Comparison of ENCODE assay signal across 20 cellular contexts in the genomic region with DNA sequence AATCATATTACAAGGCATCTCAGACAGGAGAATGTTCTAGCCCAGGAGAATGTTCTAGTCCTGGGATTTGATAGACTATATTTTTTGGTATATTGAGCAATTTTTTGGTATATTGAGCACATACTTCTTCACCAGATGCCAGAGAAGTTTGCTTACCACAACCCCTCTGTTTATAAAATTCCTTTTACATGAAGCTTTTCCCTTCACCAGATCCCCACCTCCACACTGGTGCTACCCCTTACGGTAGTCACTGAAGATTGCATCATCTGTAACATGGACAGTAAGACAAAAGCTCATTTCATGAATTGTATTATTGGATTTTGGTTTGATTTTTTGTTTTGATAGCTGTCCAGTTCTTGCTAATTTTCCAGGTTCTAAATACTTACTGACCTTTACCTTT. TPM values are rescaled to one million over a fixed set of nuclear protein-coding genes. Genes with fewer than 3 reads are reported as not detected.
DNase-seq lines count a peak whose midpoint lies in the region; ATAC-seq and TF ChIP-seq lines count a peak whose summit lies in the region.
"Had no signal": no experiment of that assay in that cellular context is flagged by ENCODE, and none has a peak within 500 bp of the region (broad histone marks: within the 10 kb centered on the region; RNA-seq: fewer than 3 reads in every experiment).

No MANE protein-coding gene starts in this region.

- ATAC-seq in sciatic nerve (no peak), GM19023 (IDR thresholded peaks at IDR 0.05; ENCODE audit: unreplicated experiment) (no peak), T-cell (replicated peaks in 1 of 4) (no peak)
- ATAC-seq: left lobe of liver; PC-3; stimulated activated naive CD8-positive, alpha-beta T cell treated with anti-CD3 and anti-CD28 coated beads, Interleukin-15, Interleukin-2, amounts not matched to agents 100 U/mL and 50 U/mL, for 24 hours had no signal

- H3K27ac Mint-ChIP-seq in T-cell = no peak overlapping the region
- H3K27ac Mint-ChIP-seq: nephron had no signal

- H3K36me3 Mint-ChIP-seq in T-cell = no peaks in the 10 kb centered on the region

- in situ Hi-C loops in astrocyte of the cerebellum (cut with HindIII; ENCODE audit: low sequenced_read_pairs) = no loop called here

- no peaks in the 10 kb centered on the region for H3K27me3 Mint-ChIP-seq in T-cell

- DNase-seq in AG09319 (ENCODE audit: extremely low read depth, low read depth) = peak; percentile 75
- peak; percentile 80 for DNase-seq in HS-27A (ENCODE audit: low read depth)
- DNase-seq in astrocyte of the cerebellum (ENCODE audit: low read depth) = peak; percentile 64
- DNase-seq in glomerular visceral epithelial cell (ENCODE audit: extremely low spot score) = peak; percentile 69
- no peak for DNase-seq in sciatic nerve (ENCODE audit: low spot score)
- no peak for DNase-seq in T-cell
- no peak for DNase-seq in DMS 273 treated with DMSO at 0.1 percent for 48 hours (lab: John Stamatoyannopoulos, UW)
- DNase-seq: activated CD4-positive, alpha-beta T cell treated with anti-CD3 and anti-CD28 coated beads for 4 hours; activated T-cell treated with anti-CD3 and anti-CD28 coated beads, Interleukin-2, amount 50 U/mL, for 1 hour; amygdala; C1 segment of cervical spinal cord; GDM1; glutamatergic neuron; NCI-H1092; PC-3; stimulated activated naive CD8-positive, alpha-beta T cell treated with anti-CD3 and anti-CD28 coated beads, Interleukin-15, Interleukin-2, amounts not matched to agents 100 U/mL and 50 U/mL, for 24 hours had no signal

- POLR2A ChIA-PET in T-cell (lab: Charles Lee) = no interaction called here

- intact Hi-C loops in sciatic nerve (cut with DNase I) = no loop called here

- CTCF ChIA-PET in T-cell (lab: Charles Lee) = no interaction called here

- H3K4me1 Mint-ChIP-seq in T-cell = peaks cover 0 to 6% (median 5%) of the 10 kb centered on the region in 3 donors

- H3K9me3 Mint-ChIP-seq in T-cell = no peaks in the 10 kb centered on the region
- H3K9me3 Mint-ChIP-seq: nephron had no signal

- TF ChIP-seq CTCF in AG09319 (IDR thresholded peaks at IDR 0.05; ENCODE audit: low read depth, low read length) (no peak), astrocyte of the cerebellum (IDR thresholded peaks at IDR 0.05; ENCODE audit: low read depth, low read length, missing control alignments) (no peak)

- H3K4me3 ChIP-seq in astrocyte of the cerebellum (ENCODE audit: low read depth, low read length) = no peak overlapping the region
- H3K4me3 ChIP-seq: right atrium auricular region had no signal

- no peak overlapping the region for H3K4me3 Mint-ChIP-seq in T-cell
- H3K4me3 Mint-ChIP-seq: nephron had no signal

RNA-seq across cellular contexts. Expression of a gene that starts 7.2 kb away (rescaled TPM):
- 37.8 TPM for total RNA-seq in sciatic nerve
- under 1 TPM in 3 of 5 donors, not detected in 2; 0.15 to 0.39 (median 0.22) TPM for total RNA-seq in T-cell

Comparison
In these comparisons a context has a peak if more than half of its experiments do, and no peak if none do; other contexts are left out.
1. DNase-seq: peak in AG09319 (single experiment), HS-27A (single experiment), astrocyte of the cerebellum (single experiment) and glomerular visceral epithelial cell (single experiment); none in sciatic nerve (single experiment), T-cell (0 of 34) and DMS 273 treated with DMSO at 0.1 percent for 48 hours (single experiment).
2. RNA of a gene that starts 7.2 kb away (total RNA-seq): 37.8 TPM in sciatic nerve (single experiment); 0.15 to 0.39 TPM in T-cell; every median in the first group is over 10 times any median in the second.